ENCODE assay signal across 1 cellular context in genomic region chr10:89271532-89271931, GRCh38.
TF ChIP-seq lines count a peak whose summit lies in the region.

No MANE protein-coding gene starts in this region.

TF ChIP-seq in HepG2, 621 proteins besides CTCF, POLR2A, EP300 and RAD21:
- TF ChIP-seq ZMYM4 (CRISPR knock-in tag; IDR thresholded peaks at IDR 0.05) = no peak
- no peak for TF ChIP-seq ZNF460 (CRISPR knock-in tag; IDR thresholded peaks at IDR 0.05; ENCODE audit: borderline replicate concordance)
- TF ChIP-seq HIC2 (CRISPR knock-in tag; IDR thresholded peaks at IDR 0.05; ENCODE audit: low read depth) = no peak
- no peak for TF ChIP-seq ZNF839 (CRISPR knock-in tag; IDR thresholded peaks at IDR 0.05; ENCODE audit: borderline replicate concordance)
- TF ChIP-seq HHEX (CRISPR knock-in tag; IDR thresholded peaks at IDR 0.05) = no peak
- TF ChIP-seq ZNF597 (CRISPR knock-in tag; IDR thresholded peaks at IDR 0.05) = no peak
- TF ChIP-seq MYNN (CRISPR knock-in tag; IDR thresholded peaks at IDR 0.05; ENCODE audit: low read depth) = no peak
- TF ChIP-seq HNF1B (CRISPR knock-in tag; IDR thresholded peaks at IDR 0.05) = no peak
- TF ChIP-seq DR1 (CRISPR knock-in tag; IDR thresholded peaks at IDR 0.05) = no peak
- no peak for TF ChIP-seq SUZ12 (IDR thresholded peaks at IDR 0.05; ENCODE audit: low read depth, low read length)
- no peak for TF ChIP-seq ZNF615 (CRISPR knock-in tag; IDR thresholded peaks at IDR 0.05; ENCODE audit: borderline replicate concordance)
- TF ChIP-seq ELK4 (CRISPR knock-in tag; IDR thresholded peaks at IDR 0.05; ENCODE audit: borderline replicate concordance) = no peak
- no peak for TF ChIP-seq UBTF (CRISPR knock-in tag; IDR thresholded peaks at IDR 0.05)
